9 cellular contexts compared by ENCODE assay signal in the genomic region with DNA sequence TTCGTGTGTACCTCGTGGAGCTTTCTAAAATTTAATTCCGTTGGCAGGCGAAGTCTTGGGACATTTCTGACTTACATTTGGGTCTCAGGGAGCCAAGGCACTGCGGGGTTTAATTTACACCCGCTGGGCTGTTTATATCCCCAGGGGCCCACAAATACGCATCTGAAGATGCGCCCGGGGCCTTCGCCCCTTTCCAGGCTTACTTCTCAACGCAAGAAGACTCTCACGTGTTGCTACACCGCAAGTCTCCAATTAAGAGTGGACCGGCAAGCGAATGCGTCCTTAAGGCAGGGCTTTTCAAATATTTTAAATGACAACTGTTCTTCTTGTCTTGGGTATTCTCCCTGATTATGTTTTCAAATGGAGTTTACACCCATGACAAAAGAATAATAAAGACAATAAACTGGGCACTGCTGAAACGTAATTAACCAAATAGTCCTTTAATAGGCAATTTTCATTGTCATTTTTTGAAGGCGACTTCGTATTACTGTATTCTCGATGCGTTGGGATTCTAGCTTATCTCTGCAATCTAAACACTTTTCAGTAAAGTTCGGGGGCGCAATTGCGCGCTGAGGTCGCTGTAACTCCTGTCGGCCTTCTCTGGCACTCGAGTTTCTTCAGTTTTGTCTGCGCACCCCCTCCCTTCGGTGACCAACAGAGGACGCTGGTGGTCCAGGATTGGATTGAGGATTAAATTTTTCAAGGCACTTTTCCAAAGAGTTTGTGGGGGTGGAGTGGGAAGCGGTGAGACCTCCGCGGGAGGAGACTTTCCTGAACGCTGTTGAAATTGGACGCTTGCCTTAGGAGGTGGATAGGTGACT. TPM values are rescaled to one million over a fixed set of nuclear protein-coding genes. Genes with fewer than 3 reads are reported as not detected.
A peak's percentile ranks its signal among the peaks of the same experiment; 100 is the strongest.
DNase-seq lines count a peak whose midpoint lies in the region; ATAC-seq, FAIRE-seq and TF ChIP-seq lines count a peak whose summit lies in the region.
"Had no signal": no experiment of that assay in that cellular context is flagged by ENCODE, and none has a peak within 500 bp of the region (broad histone marks: within the 10 kb centered on the region; RNA-seq: fewer than 3 reads in every experiment).

No MANE protein-coding gene starts in this region.

- DNase-seq in Right ventricle myocardium inferior (ENCODE audit: missing footprints) (peak; percentile 62), cardiac septum (ENCODE audit: low spot score) (no peak), NCI-H748 (lab: John Stamatoyannopoulos, UW; ENCODE audit: unreplicated experiment) (peak; percentile 80), breast epithelium (ENCODE audit: low spot score in 2 of 2) (no peak), keratinocyte (ENCODE audit: low read depth, low spot score) (no peak), stomach (no peak)
- DNase-seq in stimulated activated CD4-positive, alpha-beta T cell treated with anti-CD3 and anti-CD28 coated beads, Interleukin-4, amount 100 ng/mL, for 24 hours, result no peak
- DNase-seq in activated CD4-positive, CD25-positive, alpha-beta regulatory T cell (lab: John Stamatoyannopoulos, UW), result no peak

- no peaks in the 10 kb centered on the region for H3K9me1 ChIP-seq in keratinocyte (ENCODE audit: control insufficient read depth, extremely low read depth, insufficient read depth, low read length)

- peak; percentile 51 for ATAC-seq in Right ventricle myocardium inferior

- H3K27ac ChIP-seq in breast epithelium (peak overlapping the region in 1 of 2 donors; percentile 2), keratinocyte (ENCODE audit: control insufficient read depth, insufficient read depth, low read length) (no peak overlapping the region), stomach (peak overlapping the region in 3 of 5 donors; percentile 39 to 58 (median 54))

- no peak overlapping the region for H2AFZ ChIP-seq in keratinocyte (ENCODE audit: control insufficient read depth, low read length)

- no peaks in the 10 kb centered on the region for H3K79me2 ChIP-seq in keratinocyte (ENCODE audit: control insufficient read depth, insufficient read depth, low read length)

- TF ChIP-seq EP300 in stomach (IDR thresholded peaks at IDR 0.05), result no peak

- H3K4me3 ChIP-seq in breast epithelium, result peak overlapping the region; percentile 61 to 72 (median 62)
- H3K4me3 ChIP-seq in keratinocyte (ENCODE audit: control insufficient read depth in 2 of 3, extremely low read depth in 1 of 3, insufficient read depth in 2 of 3, low read depth in 1 of 3, low read length in 3 of 3), result peak overlapping the region in 1 of 3 experiments; percentile 20
- H3K4me3 ChIP-seq in stomach, result peak overlapping the region; percentile 49 to 56 (median 50)
- H3K4me3 ChIP-seq: lung had no signal

- TF ChIP-seq CTCF in breast epithelium (IDR thresholded peaks at IDR 0.05), result peak; percentile 21 to 80 (median 67)
- peak; percentile 79 to 93 (median 86) for TF ChIP-seq CTCF in keratinocyte (optimal IDR thresholded peaks at IDR 0.05 in 1 of 3, IDR thresholded peaks at IDR 0.05 in 1 of 3, conservative IDR thresholded peaks at IDR 0.05 in 1 of 3; ENCODE audit: extremely low read depth in 1 of 3, insufficient read depth in 2 of 3, low read length in 3 of 3)
- TF ChIP-seq CTCF in stomach (IDR thresholded peaks at IDR 0.05), result peak in 5 of 7 experiments; percentile 14 to 60 (median 42)

- H4K20me1 ChIP-seq in keratinocyte (ENCODE audit: control insufficient read depth, extremely low read depth, insufficient read depth, low read length), result no peaks in the 10 kb centered on the region

- H3K4me2 ChIP-seq in keratinocyte (ENCODE audit: control insufficient read depth, extremely low read depth, insufficient read depth, low read depth, low read length), result peak overlapping the region; percentile 94

- H3K36me3 ChIP-seq in breast epithelium (no peaks in the 10 kb centered on the region), keratinocyte (ENCODE audit: control insufficient read depth in 2 of 2, extremely low read depth in 1 of 2, insufficient read depth in 2 of 2, low read length in 2 of 2) (no peaks in the 10 kb centered on the region), stomach (peaks cover 0 to 1% (median 0%) of the 10 kb centered on the region in 4 donors)

- intact Hi-C loops in Right ventricle myocardium inferior (cut with DNase I), result loop anchor here (1.0 to 5.0 kb wide), 5 partner anchors 430 to 1330 kb away; no protein-coding TSS in a partner anchor
- intact Hi-C loops in cardiac septum (cut with DNase I), result loop anchor here (1.0 to 10.0 kb wide), 6 partner anchors 293 to 1258 kb away; no protein-coding TSS in a partner anchor
- intact Hi-C loops in breast epithelium (cut with DNase I; ENCODE audit: low total_unique reads), result loop anchor here (5.0 kb wide), 1 partner anchor 1260 kb away; no protein-coding TSS in a partner anchor
- intact Hi-C loops in stomach (cut with DNase I; ENCODE audit: low total_unique reads), result no loop called here

- dilution Hi-C loops in keratinocyte (cut with MboI; ENCODE audit: extremely low pct_ligation_motif_present, low sequenced_read_pairs), result loop anchor here (10.0 kb wide), 1 partner anchor 433 kb away; no protein-coding TSS in a partner anchor

- peak overlapping the region; percentile 52 for H3K9ac ChIP-seq in keratinocyte (ENCODE audit: control insufficient read depth, extremely low read depth, insufficient read depth, low read length)

- H3K9me3 ChIP-seq in breast epithelium (no peaks in the 10 kb centered on the region), keratinocyte (ENCODE audit: control insufficient read depth, low read depth, low read length) (no peaks in the 10 kb centered on the region), stomach (no peaks in the 10 kb centered on the region)

- peaks cover 0 to 7% of the 10 kb centered on the region in 2 donors for H3K4me1 ChIP-seq in breast epithelium
- peaks cover 33% of the 10 kb centered on the region for H3K4me1 ChIP-seq in keratinocyte (ENCODE audit: control insufficient read depth, extremely low read depth, insufficient read depth, low read length)
- H3K4me1 ChIP-seq in stomach, result peaks cover 30 to 60% (median 49%) of the 10 kb centered on the region in 4 donors

- H3K27me3 ChIP-seq in breast epithelium (no peaks in the 10 kb centered on the region), keratinocyte (ENCODE audit: control insufficient read depth, extremely low read depth, insufficient read depth, low read length) (peaks cover 40% of the 10 kb centered on the region), stomach (peaks cover 6 to 60% (median 45%) of the 10 kb centered on the region in 3 donors)

- TF ChIP-seq POLR2A in breast epithelium (IDR thresholded peaks at IDR 0.05), result no peak
- no peak for TF ChIP-seq POLR2A in stomach (IDR thresholded peaks at IDR 0.05)

- WGBS in stomach, 5 donors, result 4 to 7% (median 5%) methylated on average over 36 of the region's 36 CpGs

- FAIRE-seq in keratinocyte (lab: Jason Lieb, UNC), result no peak

RNA-seq across cellular contexts. Expression of gene IGFBP3, which starts 0.8 kb away (rescaled TPM):
- total RNA-seq in Right ventricle myocardium inferior (45.4 TPM), cardiac septum (98.7 TPM), breast epithelium (100 to 1,000 TPM; 159 to 708 (median 163) TPM), stomach (100 to 1,000 TPM in 3 of 5 donors, 10 to 100 TPM in 2; 12.1 to 218 (median 109) TPM)
- polyA plus RNA-seq in keratinocyte (0.95 to 83.3 TPM (median 14.0 TPM) in 3 replicates), stomach (10 to 100 TPM; 17.9 to 45.4 (median 20.7) TPM)
- 2.4 TPM for polyA plus RNA-seq in keratinocyte (2011; ENCODE audit: low read depth)
- 1.4 and 3.0 TPM in 2 replicates for polyA plus RNA-seq in keratinocyte (2011; cell fraction: cytosol; rRNA removed)
- 19.5 and 23.4 TPM in 2 replicates for polyA plus RNA-seq in keratinocyte (2011; cell fraction: nucleus; rRNA removed)
- polyA plus RNA-seq in keratinocyte (2012; ENCODE audit: low replicate concordance), result 0.86 and 6.5 TPM in 2 replicates
- 5.8 to 31.5 TPM in 2 of 3 replicates, not detected in the other for polyA minus RNA-seq in keratinocyte
- 2.9 TPM for polyA minus RNA-seq in keratinocyte (2011; cell fraction: cytosol; rRNA and poly(A)+ RNA removed)
- polyA minus RNA-seq in keratinocyte (2011; cell fraction: nucleus; rRNA and poly(A)+ RNA removed), result 20.2 and 23.7 TPM in 2 replicates

RNA-seq across cellular contexts. Expression of gene IGFBP1, which starts 33.6 kb away (rescaled TPM):
- total RNA-seq in Right ventricle myocardium inferior, result not detected
- not detected for total RNA-seq in cardiac septum
- total RNA-seq in breast epithelium, result 1 to 10 TPM in 1 of 3 donors, under 1 TPM in 1, not detected in 1; 0.98 to 1.3 TPM
- polyA plus RNA-seq in keratinocyte, result not detected in 3 replicates
- not detected for polyA plus RNA-seq in keratinocyte (2011; ENCODE audit: low read depth)
- polyA plus RNA-seq in keratinocyte (2011; cell fraction: cytosol; rRNA removed), result not detected in 2 replicates
- polyA plus RNA-seq in keratinocyte (2011; cell fraction: nucleus; rRNA removed), result not detected in 2 replicates
- 0.13 TPM in 1 of 2 replicates, not detected in the other for polyA plus RNA-seq in keratinocyte (2012; ENCODE audit: low replicate concordance)
- polyA minus RNA-seq in keratinocyte, result not detected in 3 replicates
- polyA minus RNA-seq in keratinocyte (2011; cell fraction: cytosol; rRNA and poly(A)+ RNA removed), result not detected
- not detected in 2 replicates for polyA minus RNA-seq in keratinocyte (2011; cell fraction: nucleus; rRNA and poly(A)+ RNA removed)
- total RNA-seq in stomach, result under 1 TPM in 1 of 5 donors, not detected in 4; 0.55 TPM
- polyA plus RNA-seq in stomach, result not detected
- total RNA-seq: lung had no signal

RNA-seq across cellular contexts. Expression of gene CCDC201, which starts 49.0 kb away (rescaled TPM):
- total RNA-seq in Right ventricle myocardium inferior (not detected), cardiac septum (not detected), breast epithelium (not detected), stomach (not detected)
- polyA plus RNA-seq in keratinocyte (not detected in 3 replicates), stomach (not detected)
- not detected for polyA plus RNA-seq in keratinocyte (2011; ENCODE audit: low read depth)
- polyA plus RNA-seq in keratinocyte (2011; cell fraction: cytosol; rRNA removed), result not detected in 2 replicates
- polyA plus RNA-seq in keratinocyte (2011; cell fraction: nucleus; rRNA removed), result 0.03 TPM in 1 of 2 replicates, not detected in the other
- not detected in 2 replicates for polyA plus RNA-seq in keratinocyte (2012; ENCODE audit: low replicate concordance)
- not detected in 3 replicates for polyA minus RNA-seq in keratinocyte
- polyA minus RNA-seq in keratinocyte (2011; cell fraction: cytosol; rRNA and poly(A)+ RNA removed), result not detected
- polyA minus RNA-seq in keratinocyte (2011; cell fraction: nucleus; rRNA and poly(A)+ RNA removed), result not detected in 2 replicates
- total RNA-seq: lung had no signal
- polyA plus RNA-seq: lung had no signal

Comparison
In these comparisons a context has a peak if more than half of its experiments do, and no peak if none do; other contexts are left out.
1. DNase-seq: peak in Right ventricle myocardium inferior (single experiment) and NCI-H748 (single experiment); none in cardiac septum (single experiment), breast epithelium (0 of 2), keratinocyte (single experiment), stomach (single experiment), stimulated activated CD4-positive, alpha-beta T cell treated with anti-CD3 and anti-CD28 coated beads, Interleukin-4, amount 100 ng/mL, for 24 hours (single experiment) and activated CD4-positive, CD25-positive, alpha-beta regulatory T cell (0 of 4).
2. Peak in every context shown above with its lines, with median percentiles within 50 percentile points of each other: CTCF ChIP-seq.